In the genomic region with DNA sequence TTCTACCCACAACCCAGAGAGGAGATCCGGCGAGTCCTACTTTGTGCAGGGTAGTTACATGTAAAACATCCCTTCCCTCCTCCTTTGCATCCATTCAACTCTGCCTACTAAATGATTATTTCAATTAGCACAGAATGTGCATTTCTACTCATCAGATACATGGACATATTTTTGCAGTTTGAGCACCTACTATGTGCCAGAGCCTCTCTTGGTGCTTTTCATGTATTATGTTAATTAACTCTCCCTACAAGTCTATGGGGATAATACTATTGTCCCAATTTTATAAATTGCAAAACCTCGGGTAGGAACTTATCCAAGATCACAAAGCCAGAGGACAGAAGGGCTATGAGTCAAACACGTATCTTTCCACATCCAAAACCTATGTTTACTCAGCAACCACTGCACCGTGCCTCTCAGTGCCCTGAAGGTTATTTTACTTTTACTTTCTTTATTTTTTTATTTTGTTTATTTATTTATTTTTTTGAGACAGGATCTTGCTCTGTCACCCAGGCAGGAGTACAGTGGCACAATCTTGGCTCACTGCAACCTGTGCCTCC, we compare ENCODE assay signal across 19 cellular contexts.
DNase-seq lines count a peak whose midpoint lies in the region; ATAC-seq, FAIRE-seq and TF ChIP-seq lines count a peak whose summit lies in the region.
"Had no signal": no experiment of that assay in that cellular context is flagged by ENCODE, and none has a peak within 500 bp of the region (broad histone marks: within the 10 kb centered on the region; RNA-seq: fewer than 3 reads in every experiment).

No MANE protein-coding gene starts in this region.

- no peak for TF ChIP-seq CTCF in RWPE2 (IDR thresholded peaks at IDR 0.05; ENCODE audit: poor library complexity, severe bottlenecking)
- no peak for TF ChIP-seq CTCF in lung (IDR thresholded peaks at IDR 0.05; ENCODE audit: control extremely low read depth, extremely low read depth)
- no peak for TF ChIP-seq CTCF in chondrocyte (IDR thresholded peaks at IDR 0.05)

- 57 to 65% methylated on average over 5 of the region's 5 CpGs for WGBS in GM23248 (ENCODE audit: low coverage in 1 of 2, low lambda C conversion rate in 2 of 2, missing lambda C conversion rate in 2 of 2), 2 experiments
- WGBS in lung, 2 donors = 93 to 95% methylated on average over 5 of the region's 5 CpGs

- FAIRE-seq in frontal cortex (lab: Jason Lieb, UNC) = no peak
- FAIRE-seq: HTR-8/SVneo had no signal

- H3K9me3 ChIP-seq in GM23248 (ENCODE audit: low read depth) (no peaks in the 10 kb centered on the region), RWPE2 (ENCODE audit: severe bottlenecking) (no peaks in the 10 kb centered on the region), lung (ENCODE audit: control insufficient read depth in 2 of 2, insufficient read depth in 1 of 2, low read length in 1 of 2) (no peaks in the 10 kb centered on the region)
- H3K9me3 ChIP-seq: BLaER1, HAP-1 had no signal

- DNase-seq in GM23248 = peak; percentile 64
- DNase-seq in RWPE2 (ENCODE audit: low spot score) = no peak
- DNase-seq in epithelial cell of prostate (ENCODE audit: low read depth, low spot score) = peak; percentile 29
- DNase-seq in lung (ENCODE audit: low spot score) = no peak
- no peak for DNase-seq in NCI-H1105 treated with DMSO at 0.1 percent for 48 hours (lab: John Stamatoyannopoulos, UW)
- no peak for DNase-seq in DMS153 (lab: John Stamatoyannopoulos, UW)
- no peak for DNase-seq in frontal cortex (ENCODE audit: low spot score in 2 of 2)
- no peak for DNase-seq in chondrocyte (ENCODE audit: low spot score)
- DNase-seq: ACHN; CD8-positive, alpha-beta memory T cell; NCI-H1092; NCI-H1694; NCI-H2107; NCI-H748 treated with DMSO at 0.1 percent for 48 hours; SHP77 treated with DMSO at 0.1 percent for 48 hours had no signal

- no peaks in the 10 kb centered on the region for H3K9me2 ChIP-seq in GM23248 (ENCODE audit: insufficient read depth)

- H3K36me3 Mint-ChIP-seq in chondrocyte (ENCODE audit: low read depth) = no peaks in the 10 kb centered on the region
- H3K36me3 Mint-ChIP-seq: CD8-positive, alpha-beta memory T cell had no signal

- no peaks in the 10 kb centered on the region for H3K27me3 Mint-ChIP-seq in chondrocyte (ENCODE audit: low read depth)
- H3K27me3 Mint-ChIP-seq: CD8-positive, alpha-beta memory T cell had no signal

- H2AFZ ChIP-seq in GM23248 = no peak overlapping the region

- no peak overlapping the region for H3K9ac ChIP-seq in GM23248
- H3K9ac ChIP-seq: BLaER1 had no signal

- no peaks in the 10 kb centered on the region for H3K27me3 ChIP-seq in GM23248 (replicated peaks; ENCODE audit: insufficient read depth)
- no peaks in the 10 kb centered on the region for H3K27me3 ChIP-seq in RWPE2 (ENCODE audit: insufficient read depth, poor library complexity, severe bottlenecking)
- no peaks in the 10 kb centered on the region for H3K27me3 ChIP-seq in lung (ENCODE audit: control insufficient read depth, insufficient read depth)
- H3K27me3 ChIP-seq: BLaER1 had no signal

- H3K4me2 ChIP-seq in GM23248 (ENCODE audit: unreplicated experiment) = no peak overlapping the region
- H3K4me2 ChIP-seq: BLaER1 had no signal

- peaks cover 19% of the 10 kb centered on the region; the same call in 1 of the 2 replicates for H4K20me1 ChIP-seq in GM23248 (ENCODE audit: insufficient read depth)
- H4K20me1 ChIP-seq: BLaER1 had no signal

- peaks cover 39% of the 10 kb centered on the region for H3K79me2 ChIP-seq in GM23248 (ENCODE audit: insufficient read depth)

- H3K4me3 ChIP-seq in GM23248 = no peak overlapping the region
- H3K4me3 ChIP-seq in RWPE2 (ENCODE audit: severe bottlenecking) = no peak overlapping the region
- H3K4me3 ChIP-seq in lung = no peak overlapping the region
- H3K4me3 ChIP-seq: BLaER1, HAP-1 had no signal

- no peaks in the 10 kb centered on the region for H3K9me3 Mint-ChIP-seq in chondrocyte (ENCODE audit: low read depth)

- H3K4me3 Mint-ChIP-seq in chondrocyte (ENCODE audit: unreplicated experiment) = no peak overlapping the region
- H3K4me3 Mint-ChIP-seq: CD8-positive, alpha-beta memory T cell had no signal

- no peak overlapping the region for H3K27ac Mint-ChIP-seq in chondrocyte (ENCODE audit: unreplicated experiment)
- H3K27ac Mint-ChIP-seq: CD8-positive, alpha-beta memory T cell had no signal

- ATAC-seq in RWPE2 (ENCODE audit: low read depth) = peak; percentile 62; the same call in 1 of the 3 replicates
- ATAC-seq in lung (ENCODE audit: insufficient read depth, low FRiP score) = peak; percentile 41
- ATAC-seq: Panc1 had no signal

- H3F3A ChIP-seq in GM23248 (ENCODE audit: insufficient read depth) = peaks cover 24% of the 10 kb centered on the region; the same call in 1 of the 2 replicates

- H3K4me1 Mint-ChIP-seq in chondrocyte (ENCODE audit: low read depth) = peaks cover 10% of the 10 kb centered on the region
- H3K4me1 Mint-ChIP-seq: CD8-positive, alpha-beta memory T cell had no signal

- H3K27ac ChIP-seq in GM23248 (no peak overlapping the region), RWPE2 (ENCODE audit: poor library complexity, severe bottlenecking) (no peak overlapping the region), epithelial cell of prostate (no peak overlapping the region), lung (ENCODE audit: low read depth in 1 of 2, low read length in 1 of 2) (no peak overlapping the region)
- H3K27ac ChIP-seq: BLaER1 had no signal

- peaks cover 15% of the 10 kb centered on the region for H3K4me1 ChIP-seq in GM23248 (ENCODE audit: insufficient read depth)
- no peaks in the 10 kb centered on the region for H3K4me1 ChIP-seq in RWPE2 (ENCODE audit: insufficient read depth, poor library complexity, severe bottlenecking)
- peaks cover 0 to 12% of the 10 kb centered on the region in 2 donors for H3K4me1 ChIP-seq in lung (ENCODE audit: control insufficient read depth in 2 of 2, insufficient read depth in 2 of 2, low read length in 2 of 2)
- H3K4me1 ChIP-seq: BLaER1 had no signal

- H3K36me3 ChIP-seq in GM23248 (ENCODE audit: low read depth) (no peaks in the 10 kb centered on the region), RWPE2 (ENCODE audit: low read depth) (no peaks in the 10 kb centered on the region), lung (ENCODE audit: control insufficient read depth in 2 of 2, insufficient read depth in 2 of 2, low read length in 2 of 2) (no peaks in the 10 kb centered on the region)
- H3K36me3 ChIP-seq: BLaER1, HAP-1 had no signal

- in situ Hi-C loops in GM23248 (cut with MboI) = no loop called here

Comparison
In these comparisons a context has a peak if more than half of its experiments do, and no peak if none do; other contexts are left out.
1. DNase-seq: peak in GM23248 (single experiment) and epithelial cell of prostate (single experiment); none in RWPE2 (single experiment), lung (single experiment), NCI-H1105 treated with DMSO at 0.1 percent for 48 hours (single experiment), DMS153 (single experiment), frontal cortex (0 of 2) and chondrocyte (single experiment).